ENCODE assay signal across 9 cellular contexts in the genomic region with DNA sequence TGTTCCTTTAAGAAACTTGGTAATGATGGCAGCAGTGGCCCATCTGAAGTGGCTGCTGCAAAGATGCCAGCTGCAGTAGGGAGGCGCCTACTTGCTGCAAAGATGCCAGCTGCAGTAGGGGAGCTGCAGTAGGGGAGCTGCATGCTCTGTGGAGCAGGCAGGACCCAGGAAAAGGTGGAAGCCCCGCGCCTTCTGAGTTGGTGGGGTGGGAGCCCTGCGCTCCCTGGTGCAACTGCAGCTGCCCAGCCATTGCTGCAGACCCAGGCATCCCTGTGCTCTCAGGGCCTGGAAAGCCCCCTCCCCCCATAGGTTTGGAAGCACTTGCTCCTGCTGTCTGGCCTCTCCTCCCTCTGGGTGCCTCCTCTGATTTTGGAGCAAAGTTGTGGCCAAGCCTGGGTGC.
"Had no signal": no experiment of that assay in that cellular context is flagged by ENCODE, and none has a peak within 500 bp of the region (broad histone marks: within the 10 kb centered on the region; RNA-seq: fewer than 3 reads in every experiment).

No MANE protein-coding gene starts in this region.

- DNase-seq: IMR-90, Karpas-422, KBM-7, KG1 had no signal

- H3K4me2 ChIP-seq: KMS-11 had no signal

- H3K27ac ChIP-seq: HL-60, KMS-11 had no signal

- H3K9ac ChIP-seq: KMS-11 had no signal

- H3K4me3 ChIP-seq: K562 had no signal

- ATAC-seq: K562 had no signal

- FAIRE-seq: HepG2, HTR-8/SVneo, K562 had no signal
